18 cellular contexts compared by ENCODE assay signal in genomic region chr15:62035256-62035908, GRCh38. TPM values are rescaled to one million over a fixed set of nuclear protein-coding genes. Genes with fewer than 3 reads are reported as not detected.
A peak's percentile ranks its signal among the peaks of the same experiment; 100 is the strongest.
DNase-seq lines count a peak whose midpoint lies in the region; ATAC-seq, FAIRE-seq and TF ChIP-seq lines count a peak whose summit lies in the region.
"Had no signal": no experiment of that assay in that cellular context is flagged by ENCODE, and none has a peak within 500 bp of the region (broad histone marks: within the 10 kb centered on the region; RNA-seq: fewer than 3 reads in every experiment).

No MANE protein-coding gene starts in this region.

- CTCF ChIA-PET in MCF 10A (lab: Yijun Ruan, JAX) = interaction anchor here (0.6 to 1.2 kb wide), 2 partner anchors 25 to 151 kb away, joined by 3 to 4 read pairs; partner anchors contain the start of gene VPS13C
- CTCF ChIA-PET in CD8-positive, alpha-beta T cell (lab: Charles Lee) = no interaction called here

- peaks cover 21% of the 10 kb centered on the region for H3K36me3 Mint-ChIP-seq in MCF 10A (ENCODE audit: insufficient read depth, unreplicated experiment)
- H3K36me3 Mint-ChIP-seq in CD8-positive, alpha-beta T cell = peaks cover 45% of the 10 kb centered on the region

- H3K4me1 ChIP-seq in breast epithelium = no peaks in the 10 kb centered on the region
- H3K4me1 ChIP-seq in CD8-positive, alpha-beta T cell (ENCODE audit: insufficient read depth, low read length) = no peaks in the 10 kb centered on the region
- H3K4me1 ChIP-seq: BLaER1 had no signal

- no peaks in the 10 kb centered on the region for H3K27me3 ChIP-seq in breast epithelium
- H3K27me3 ChIP-seq in CD8-positive, alpha-beta T cell (ENCODE audit: insufficient read depth, low read length) = no peaks in the 10 kb centered on the region
- H3K27me3 ChIP-seq: BLaER1, MG63, SJSA1 had no signal

- peak; percentile 79 for FAIRE-seq in urothelium cell line (lab: Jason Lieb, UNC)
- FAIRE-seq: GM19239 had no signal

- peaks cover 9% of the 10 kb centered on the region for H3K4me1 Mint-ChIP-seq in MCF 10A (ENCODE audit: insufficient read depth, unreplicated experiment)
- H3K4me1 Mint-ChIP-seq in CD8-positive, alpha-beta T cell (ENCODE audit: low read depth) = peaks cover 26% of the 10 kb centered on the region
- H3K4me1 Mint-ChIP-seq: H9, nephron progenitor cell had no signal

- H3K27me3 Mint-ChIP-seq in MCF 10A (ENCODE audit: insufficient read depth, unreplicated experiment) = no peaks in the 10 kb centered on the region
- H3K27me3 Mint-ChIP-seq in CD8-positive, alpha-beta T cell (ENCODE audit: low read depth) = no peaks in the 10 kb centered on the region

- peak; percentile 34 for DNase-seq in MCF 10A (ENCODE audit: unreplicated experiment)
- no peak for DNase-seq in breast epithelium (ENCODE audit: low spot score in 2 of 2)
- DNase-seq in SW 1271 (lab: John Stamatoyannopoulos, UW) = peak; percentile 72 to 92
- DNase-seq in fibroblast of the aortic adventitia (ENCODE audit: low read depth) = peak; percentile 69
- peak; percentile 28 for DNase-seq in urothelium cell line (ENCODE audit: low spot score)
- DNase-seq in stimulated activated CD4-positive, alpha-beta T cell treated with anti-CD3 and anti-CD28 coated beads, Interleukin-15, amount 100 ng/mL, for 24 hours = no peak
- no peak for DNase-seq in CD8-positive, alpha-beta T cell
- DNase-seq in NCI-H2107 (lab: John Stamatoyannopoulos, UW) = no peak
- DNase-seq: activated CD4-positive, alpha-beta T cell treated with anti-CD3 and anti-CD28 coated beads for 48 hours; activated naive CD4-positive, alpha-beta T cell treated with Interleukin-2 at 50 U/mL for 16 hours; H9; MG63; NCI-H69; nephron progenitor cell; stimulated activated naive CD4-positive, alpha-beta T cell had no signal

- peaks cover 6% of the 10 kb centered on the region for H3K36me3 ChIP-seq in breast epithelium
- peaks cover 4% of the 10 kb centered on the region for H3K36me3 ChIP-seq in CD8-positive, alpha-beta T cell (ENCODE audit: insufficient read depth, low read length)

- no peaks in the 10 kb centered on the region for H3K9me3 Mint-ChIP-seq in MCF 10A (ENCODE audit: unreplicated experiment)
- peaks cover 4% of the 10 kb centered on the region for H3K9me3 Mint-ChIP-seq in CD8-positive, alpha-beta T cell
- H3K9me3 Mint-ChIP-seq: H9 had no signal

- H3K27ac ChIP-seq in breast epithelium = no peak overlapping the region
- H3K27ac ChIP-seq in CD8-positive, alpha-beta T cell (ENCODE audit: low read depth, low read length) = no peak overlapping the region
- H3K27ac ChIP-seq: BLaER1, SJSA1 had no signal

- no peak overlapping the region for H3K4me3 Mint-ChIP-seq in MCF 10A (ENCODE audit: unreplicated experiment)
- no peak overlapping the region for H3K4me3 Mint-ChIP-seq in CD8-positive, alpha-beta T cell
- H3K4me3 Mint-ChIP-seq: H9, nephron progenitor cell had no signal

- H3K4me3 ChIP-seq in breast epithelium = no peak overlapping the region
- H3K4me3 ChIP-seq in fibroblast of the aortic adventitia (ENCODE audit: low read depth, low read length) = no peak overlapping the region
- H3K4me3 ChIP-seq in CD8-positive, alpha-beta T cell (ENCODE audit: low read depth, low read length) = no peak overlapping the region
- H3K4me3 ChIP-seq: BLaER1, MG63, SJSA1 had no signal

- H3K27ac Mint-ChIP-seq in MCF 10A (ENCODE audit: low read depth, unreplicated experiment) = peak overlapping the region; percentile 14
- no peak overlapping the region for H3K27ac Mint-ChIP-seq in CD8-positive, alpha-beta T cell
- H3K27ac Mint-ChIP-seq: H9, nephron progenitor cell had no signal

- POLR2A ChIA-PET in MCF 10A (lab: Yijun Ruan, JAX) = interaction anchor here (0.6 to 1.0 kb wide), 5 partner anchors 11 to 1244 kb away, joined by 3 read pairs; partner anchors contain the start of gene VPS13C
- POLR2A ChIA-PET in CD8-positive, alpha-beta T cell (lab: Charles Lee) = no interaction called here

- intact Hi-C loops in MCF 10A (cut with micrococcal nuclease) = no loop called here
- intact Hi-C loops in breast epithelium (cut with DNase I; ENCODE audit: low total_unique reads) = no loop called here
- intact Hi-C loops in CD8-positive, alpha-beta T cell (cut with DNase I, micrococcal nuclease) = loop anchor here in 1 of 2 experiments (5.0 kb wide), 1 partner anchor 37 kb away; no protein-coding TSS in a partner anchor

- no peak for ATAC-seq in CD8-positive, alpha-beta T cell

- TF ChIP-seq CTCF in MCF 10A (IDR thresholded peaks at IDR 0.05; ENCODE audit: unreplicated experiment) (no peak), breast epithelium (IDR thresholded peaks at IDR 0.05) (no peak), fibroblast of the aortic adventitia (IDR thresholded peaks at IDR 0.05; ENCODE audit: insufficient read depth, low read length) (no peak)
- no peak for TF ChIP-seq CTCF in CD8-positive, alpha-beta T cell (IDR thresholded peaks at IDR 0.05)

- BruUV-seq in MCF 10A (replicated peaks; lab: Mats Ljungman, UMichigan) = no TSS peak

- H3K9me3 ChIP-seq in breast epithelium = no peaks in the 10 kb centered on the region
- no peaks in the 10 kb centered on the region for H3K9me3 ChIP-seq in CD8-positive, alpha-beta T cell (ENCODE audit: low read length)
- H3K9me3 ChIP-seq: BLaER1, MG63, SJSA1 had no signal

- TF ChIP-seq POLR2A in breast epithelium (IDR thresholded peaks at IDR 0.05) = no peak

RNA-seq across cellular contexts. Expression of gene VPS13C, which starts 24.9 kb away (rescaled TPM):
- 47.4 and 58.7 TPM in 2 replicates for total RNA-seq in MCF 10A (2022)
- total RNA-seq in breast epithelium = 100 to 1,000 TPM in 2 of 3 donors, 10 to 100 TPM in 1; 94.4 to 140 (median 117) TPM
- total RNA-seq in fibroblast of the aortic adventitia (ENCODE audit: low replicate concordance) = 79.8 and 140 TPM in 2 replicates
- 10 to 100 TPM; 55.2 to 59.4 TPM for total RNA-seq in CD8-positive, alpha-beta T cell

RNA-seq across cellular contexts. Expression of gene C2CD4A, which starts 31.4 kb away (rescaled TPM):
- total RNA-seq in MCF 10A (2022) (0.16 TPM in 1 of 2 replicates, not detected in the other), breast epithelium (under 1 TPM in 1 of 3 donors, not detected in 2; 0.66 TPM), fibroblast of the aortic adventitia (ENCODE audit: low replicate concordance) (not detected in 2 replicates)
- total RNA-seq in CD8-positive, alpha-beta T cell = under 1 TPM; 0.08 to 0.11 TPM
- total RNA-seq: H9, SJSA1 had no signal

Comparison
In these comparisons a context has a peak if more than half of its experiments do, and no peak if none do; other contexts are left out.
1. DNase-seq: peak in MCF 10A (single experiment), SW 1271 (2 of 2), fibroblast of the aortic adventitia (single experiment) and urothelium cell line (single experiment); none in breast epithelium (0 of 2), stimulated activated CD4-positive, alpha-beta T cell treated with anti-CD3 and anti-CD28 coated beads, Interleukin-15, amount 100 ng/mL, for 24 hours (single experiment), CD8-positive, alpha-beta T cell (0 of 7) and NCI-H2107 (single experiment).